In the genomic region with DNA sequence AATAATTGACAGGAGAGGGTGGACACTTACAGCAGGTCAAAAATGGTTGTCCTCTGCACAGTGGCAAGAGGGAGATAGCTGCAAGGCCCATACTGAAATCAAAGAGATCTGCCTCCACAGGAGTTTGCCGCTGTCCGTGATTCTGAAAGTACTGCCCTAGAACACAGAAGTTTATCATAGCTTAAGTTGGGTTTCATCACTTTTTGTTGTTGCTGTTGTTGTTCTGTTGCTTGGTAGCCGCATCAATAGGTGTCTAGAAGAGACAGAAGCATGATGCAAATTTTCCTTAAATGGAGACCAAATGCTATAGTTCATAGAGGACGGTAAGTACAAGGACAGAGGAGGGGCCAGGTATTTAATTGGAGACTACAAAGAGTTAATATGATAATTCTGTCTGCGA, we compare ENCODE assay signal across 8 cellular contexts.
"Had no signal": no experiment of that assay in that cellular context is flagged by ENCODE, and none has a peak within 500 bp of the region (broad histone marks: within the 10 kb centered on the region; RNA-seq: fewer than 3 reads in every experiment).

No MANE protein-coding gene starts in this region.

- H3K27ac ChIP-seq: GM23248 had no signal

- H3K4me3 Mint-ChIP-seq: H9, HFFc6 had no signal

- DNase-seq: GM23248, GOT3, H7, H9, HCEC 1CT, HFFc6 had no signal

- H3K9ac ChIP-seq: GM23248 had no signal

- H3K9me3 Mint-ChIP-seq: H9, HFFc6 had no signal

- H3K9me3 ChIP-seq: HAP-1 had no signal

- H3K4me3 ChIP-seq: GM23248, HAP-1 had no signal

- H3K36me3 ChIP-seq: HAP-1 had no signal

- H3K27ac Mint-ChIP-seq: H9, HFFc6 had no signal

- ATAC-seq: HCT116 had no signal

- H2AFZ ChIP-seq: GM23248 had no signal
